In genomic region chr6:137076277-137077068, GRCh38 we compare ENCODE assay signal across 8 cellular contexts. TPM values are rescaled to one million over a fixed set of nuclear protein-coding genes. Genes with fewer than 3 reads are reported as not detected.
DNase-seq lines count a peak whose midpoint lies in the region; ATAC-seq and TF ChIP-seq lines count a peak whose summit lies in the region.

No MANE protein-coding gene starts in this region.

- peak; percentile 99 for ATAC-seq in GM21381 (IDR thresholded peaks at IDR 0.05; ENCODE audit: unreplicated experiment)

- peaks cover 44% of the 10 kb centered on the region for H3K27me3 Mint-ChIP-seq in activated CD4-positive, alpha-beta memory T cell treated with anti-CD3 and anti-CD28 coated beads, Interleukin-2, amount 10 ng/mL, durations not matched to agents 7 days and 5 days

- no peaks in the 10 kb centered on the region for H3K36me3 Mint-ChIP-seq in activated CD4-positive, alpha-beta memory T cell treated with anti-CD3 and anti-CD28 coated beads, Interleukin-2, amount 10 ng/mL, durations not matched to agents 7 days and 5 days (ENCODE audit: low read depth)

- peak; percentile 48 for DNase-seq in DMS114 treated with DMSO at 0.1 percent for 48 hours (lab: John Stamatoyannopoulos, UW; ENCODE audit: unreplicated experiment)
- peak; percentile 43 to 86 for DNase-seq in HL-60 (ENCODE audit: low read depth in 1 of 2, low spot score in 1 of 2)
- peak; percentile 84 for DNase-seq in NCI-H748 treated with DMSO at 0.1 percent for 48 hours (lab: John Stamatoyannopoulos, UW)
- DNase-seq in activated CD4-positive, alpha-beta memory T cell treated with anti-CD3 and anti-CD28 coated beads, Interleukin-2, amount 10 ng/mL, durations not matched to agents 7 days and 5 days: peak; percentile 66
- DNase-seq in epithelial cell of esophagus (ENCODE audit: low read depth): peak; percentile 79
- peak; percentile 79 for DNase-seq in myocyte (ENCODE audit: low read depth)
- DNase-seq in stimulated activated naive CD4-positive, alpha-beta T cell (lab: John Stamatoyannopoulos, UW): peak in 4 of 6 experiments; percentile 3 to 26 (median 8)

- no peak overlapping the region for H3K4me3 Mint-ChIP-seq in activated CD4-positive, alpha-beta memory T cell treated with anti-CD3 and anti-CD28 coated beads, Interleukin-2, amount 10 ng/mL, durations not matched to agents 7 days and 5 days

- H3K4me1 Mint-ChIP-seq in activated CD4-positive, alpha-beta memory T cell treated with anti-CD3 and anti-CD28 coated beads, Interleukin-2, amount 10 ng/mL, durations not matched to agents 7 days and 5 days: no peaks in the 10 kb centered on the region

- CTCF ChIA-PET in activated CD4-positive, alpha-beta memory T cell treated with anti-CD3 and anti-CD28 coated beads, Interleukin-2, amount 10 ng/mL, durations not matched to agents 7 days and 5 days (lab: Charles Lee): interaction anchor here (0.6 to 1.4 kb wide), 9 partner anchors 9 to 339 kb away, joined by 3 to 6 read pairs (median 4); no protein-coding TSS in a partner anchor

- TF ChIP-seq CTCF in HL-60 (IDR thresholded peaks at IDR 0.05; ENCODE audit: insufficient read depth, low read length) (peak; percentile 91), epithelial cell of esophagus (IDR thresholded peaks at IDR 0.05; ENCODE audit: insufficient read depth, low read depth, low read length, missing control alignments) (peak; percentile 96)

- H3K4me3 ChIP-seq in HL-60 (replicated peaks; ENCODE audit: insufficient read depth, low read length): no peak overlapping the region
- H3K4me3 ChIP-seq in epithelial cell of esophagus (ENCODE audit: low read length): no peak overlapping the region

- POLR2A ChIA-PET in activated CD4-positive, alpha-beta memory T cell treated with anti-CD3 and anti-CD28 coated beads, Interleukin-2, amount 10 ng/mL, durations not matched to agents 7 days and 5 days (lab: Charles Lee): no interaction called here

- no peak overlapping the region for H3K27ac Mint-ChIP-seq in activated CD4-positive, alpha-beta memory T cell treated with anti-CD3 and anti-CD28 coated beads, Interleukin-2, amount 10 ng/mL, durations not matched to agents 7 days and 5 days

- H3K27ac ChIP-seq in HL-60 (replicated peaks): no peak overlapping the region

- H3K9me3 Mint-ChIP-seq in activated CD4-positive, alpha-beta memory T cell treated with anti-CD3 and anti-CD28 coated beads, Interleukin-2, amount 10 ng/mL, durations not matched to agents 7 days and 5 days: no peaks in the 10 kb centered on the region

- no peaks in the 10 kb centered on the region for H3K27me3 ChIP-seq in HL-60 (ENCODE audit: insufficient read depth, poor library complexity, severe bottlenecking)

RNA-seq across cellular contexts. Expression of gene IL20RA, which starts 31.7 kb away (rescaled TPM):
- not detected for total RNA-seq in activated CD4-positive, alpha-beta memory T cell treated with anti-CD3 and anti-CD28 coated beads, Interleukin-2, amount 10 ng/mL, durations not matched to agents 7 days and 5 days
- total RNA-seq in myocyte: 6.4 and 6.7 TPM in 2 replicates
- polyA plus RNA-seq in myocyte (2012): 6.3 TPM

Comparison
In these comparisons a context has a peak if more than half of its experiments do, and no peak if none do; other contexts are left out.
1. DNase-seq: peak in every context shown above with its lines; median percentile 84 in NCI-H748 treated with DMSO at 0.1 percent for 48 hours; 79 in epithelial cell of esophagus; 79 in myocyte; 66 in activated CD4-positive, alpha-beta memory T cell treated with anti-CD3 and anti-CD28 coated beads, Interleukin-2, amount 10 ng/mL, durations not matched to agents 7 days and 5 days; 64 in HL-60; 48 in DMS114 treated with DMSO at 0.1 percent for 48 hours; 8 in stimulated activated naive CD4-positive, alpha-beta T cell.